ENCODE assay signal across 18 cellular contexts in genomic region chr1:166464333-166464732, GRCh38.
DNase-seq lines count a peak whose midpoint lies in the region; ATAC-seq, FAIRE-seq and TF ChIP-seq lines count a peak whose summit lies in the region.
"Had no signal": no experiment of that assay in that cellular context is flagged by ENCODE, and none has a peak within 500 bp of the region (broad histone marks: within the 10 kb centered on the region; RNA-seq: fewer than 3 reads in every experiment).

No MANE protein-coding gene starts in this region.

- no peaks in the 10 kb centered on the region for H3F3A ChIP-seq in neural progenitor cell (ENCODE audit: low read depth)

- DNase-seq in GM19239 (ENCODE audit: insufficient read length, low spot score) (no peak), GM12878 (ENCODE audit: low read depth, low spot score) (no peak), neural progenitor cell (ENCODE audit: low spot score) (no peak), superior temporal gyrus (ENCODE audit: extremely low spot score) (no peak), GF-D8 (lab: John Stamatoyannopoulos, UW) (no peak)
- DNase-seq: 8988T; ACHN; BE2C; C1 segment of cervical spinal cord; CD4-positive, alpha-beta memory T cell; CD4-positive, CD25-positive, alpha-beta regulatory T cell; CD8-positive, alpha-beta memory T cell; COR-L47; DMS79 treated with DMSO at 0.1 percent for 48 hours had no signal

- no peak for TF ChIP-seq EP300 in GM12878 (IDR thresholded peaks at IDR 0.05; ENCODE audit: borderline replicate concordance in 1 of 2, control insufficient read depth in 1 of 2, low read depth in 2 of 2, low read length in 2 of 2)

- ATAC-seq in GM12878: no peak
- no peak for ATAC-seq in activated CD4-positive, CD25-positive, alpha-beta regulatory T cell treated with anti-CD3 and anti-CD28 coated beads, Interleukin-2, amount 50 U/mL, for 24 hours

- SMC1A ChIA-PET in GM12878 (lab: Charles Lee; ENCODE audit: uncharacterized antibody, unreplicated experiment): no interaction called here

- H4K20me1 ChIP-seq in GM12878 (ENCODE audit: control insufficient read depth, insufficient read depth): no peaks in the 10 kb centered on the region
- no peaks in the 10 kb centered on the region for H4K20me1 ChIP-seq in neural progenitor cell (ENCODE audit: low read depth)
- H4K20me1 ChIP-seq: BLaER1 had no signal

- CTCF ChIA-PET in GM12878 (lab: Yijun Ruan, JAX): interaction anchor here (2.6 kb wide), 1 partner anchor 15 kb away, joined by 7 read pairs; no protein-coding TSS in a partner anchor

- BruUV-seq in GM12878 (replicated peaks; lab: Mats Ljungman, UMichigan): no TSS peak

- H3K9me3 Mint-ChIP-seq in neural progenitor cell: peaks cover 4% of the 10 kb centered on the region

- in situ Hi-C loops in GM12878 (cut with MboI): no loop called here

- intact Hi-C loops in GM12878 (cut with micrococcal nuclease; ENCODE audit: unreplicated experiment): no loop called here

- H3K9me3 ChIP-seq in GM12878 (replicated peaks; ENCODE audit: control insufficient read depth, insufficient read depth, low read length) (no peaks in the 10 kb centered on the region), neural progenitor cell (ENCODE audit: low read depth) (peaks cover 9% of the 10 kb centered on the region)
- H3K9me3 ChIP-seq: BE2C had no signal

- WGBS in GM12878 (ENCODE audit: insufficient coverage, insufficient replicate concordance, low lambda C conversion rate, missing lambda C conversion rate): 100% methylated on average over 1 of the region's 1 CpG

- no peaks in the 10 kb centered on the region for H3K36me3 Mint-ChIP-seq in neural progenitor cell
- H3K36me3 Mint-ChIP-seq: CD14-positive monocyte; CD4-positive, alpha-beta memory T cell; CD4-positive, CD25-positive, alpha-beta regulatory T cell had no signal

- H3K27ac Mint-ChIP-seq in neural progenitor cell: no peak overlapping the region
- H3K27ac Mint-ChIP-seq: CD14-positive monocyte; CD4-positive, alpha-beta memory T cell; CD4-positive, CD25-positive, alpha-beta regulatory T cell; CD8-positive, alpha-beta memory T cell had no signal

- H3K36me3 ChIP-seq in GM12878 (ENCODE audit: control insufficient read depth in 2 of 2, insufficient read depth in 2 of 2, low read length in 1 of 2) (no peaks in the 10 kb centered on the region), neural progenitor cell (no peaks in the 10 kb centered on the region)
- H3K36me3 ChIP-seq: BE2C, BLaER1 had no signal

- no peak for TF ChIP-seq RAD21 in GM12878 (IDR thresholded peaks at IDR 0.05; ENCODE audit: insufficient read depth, low read depth, low read length)

- RAD21 ChIA-PET in GM12878 (lab: Charles Lee; ENCODE audit: unreplicated experiment): no interaction called here

- no peak for TF ChIP-seq POLR2A in GM12878 (IDR thresholded peaks at IDR 0.05; ENCODE audit: low read depth, low read length)

- H3K27ac ChIP-seq in GM12878 (ENCODE audit: control insufficient read depth, insufficient read depth) (no peak overlapping the region), neural progenitor cell (no peak overlapping the region)
- H3K27ac ChIP-seq: BLaER1 had no signal

- H3K9ac ChIP-seq in GM12878 (ENCODE audit: control insufficient read depth, insufficient read depth, low read length) (no peak overlapping the region), neural progenitor cell (no peak overlapping the region)
- H3K9ac ChIP-seq: BLaER1 had no signal

- H3K4me1 Mint-ChIP-seq in neural progenitor cell: no peaks in the 10 kb centered on the region
- H3K4me1 Mint-ChIP-seq: CD14-positive monocyte; CD4-positive, alpha-beta memory T cell; CD4-positive, CD25-positive, alpha-beta regulatory T cell; CD8-positive, alpha-beta memory T cell had no signal

- H3K4me1 ChIP-seq in GM12878 (ENCODE audit: control insufficient read depth, insufficient read depth, low read length) (no peaks in the 10 kb centered on the region), neural progenitor cell (no peaks in the 10 kb centered on the region)
- H3K4me1 ChIP-seq: BE2C, BLaER1 had no signal

- TF ChIP-seq CTCF in GM12878 (IDR thresholded peaks at IDR 0.05 in 2 of 3, conservative IDR thresholded peaks at IDR 0.05 in 1 of 3; ENCODE audit: control insufficient read depth in 2 of 3, extremely low read depth in 1 of 3, insufficient read depth in 1 of 3, low read depth in 3 of 3, low read length in 3 of 3): no peak
- TF ChIP-seq CTCF in neural progenitor cell (IDR thresholded peaks at IDR 0.05): no peak

- H2AFZ ChIP-seq in GM12878 (ENCODE audit: control insufficient read depth, low read depth, low read length) (no peak overlapping the region), neural progenitor cell (replicated peaks) (no peak overlapping the region)

- peaks cover 2% of the 10 kb centered on the region for H3K27me3 Mint-ChIP-seq in neural progenitor cell (ENCODE audit: insufficient read depth, low read depth)

- H3K4me3 Mint-ChIP-seq in neural progenitor cell: peak overlapping the region; percentile 11
- H3K4me3 Mint-ChIP-seq: CD14-positive monocyte; CD4-positive, alpha-beta memory T cell; CD4-positive, CD25-positive, alpha-beta regulatory T cell; CD8-positive, alpha-beta memory T cell had no signal

- POLR2A ChIA-PET in GM12878 (lab: Charles Lee): no interaction called here

- no peaks in the 10 kb centered on the region for H3K27me3 ChIP-seq in GM12878 (replicated peaks in 1 of 2; ENCODE audit: control insufficient read depth in 2 of 2, insufficient read depth in 2 of 2, low read length in 1 of 2)
- H3K27me3 ChIP-seq in neural progenitor cell: no peaks in the 10 kb centered on the region
- H3K27me3 ChIP-seq: BE2C, BLaER1 had no signal

- FAIRE-seq in GM19239 (lab: Jason Lieb, UNC) (peak; percentile 14), GM12878 (lab: Jason Lieb, UNC) (peak; percentile 47)
- FAIRE-seq: GM12891 had no signal

- H3K4me2 ChIP-seq in GM12878 (ENCODE audit: control insufficient read depth, insufficient read depth): no peak overlapping the region
- no peak overlapping the region for H3K4me2 ChIP-seq in neural progenitor cell
- H3K4me2 ChIP-seq: BLaER1 had no signal

- H3K79me2 ChIP-seq in GM12878 (ENCODE audit: control insufficient read depth, insufficient read depth, low read length) (no peaks in the 10 kb centered on the region), neural progenitor cell (ENCODE audit: low read depth) (no peaks in the 10 kb centered on the region)

- H3K4me3 ChIP-seq in GM12878 (no peak overlapping the region), neural progenitor cell (no peak overlapping the region)
- H3K4me3 ChIP-seq: BLaER1 had no signal

TF ChIP-seq in GM12878, 131 proteins besides CTCF, POLR2A, EP300 and RAD21 (continues in another document):
- TF ChIP-seq TAF1 (IDR thresholded peaks at IDR 0.05; ENCODE audit: borderline replicate concordance, low read depth, low read length): no peak
- TF ChIP-seq, protein P1, sequence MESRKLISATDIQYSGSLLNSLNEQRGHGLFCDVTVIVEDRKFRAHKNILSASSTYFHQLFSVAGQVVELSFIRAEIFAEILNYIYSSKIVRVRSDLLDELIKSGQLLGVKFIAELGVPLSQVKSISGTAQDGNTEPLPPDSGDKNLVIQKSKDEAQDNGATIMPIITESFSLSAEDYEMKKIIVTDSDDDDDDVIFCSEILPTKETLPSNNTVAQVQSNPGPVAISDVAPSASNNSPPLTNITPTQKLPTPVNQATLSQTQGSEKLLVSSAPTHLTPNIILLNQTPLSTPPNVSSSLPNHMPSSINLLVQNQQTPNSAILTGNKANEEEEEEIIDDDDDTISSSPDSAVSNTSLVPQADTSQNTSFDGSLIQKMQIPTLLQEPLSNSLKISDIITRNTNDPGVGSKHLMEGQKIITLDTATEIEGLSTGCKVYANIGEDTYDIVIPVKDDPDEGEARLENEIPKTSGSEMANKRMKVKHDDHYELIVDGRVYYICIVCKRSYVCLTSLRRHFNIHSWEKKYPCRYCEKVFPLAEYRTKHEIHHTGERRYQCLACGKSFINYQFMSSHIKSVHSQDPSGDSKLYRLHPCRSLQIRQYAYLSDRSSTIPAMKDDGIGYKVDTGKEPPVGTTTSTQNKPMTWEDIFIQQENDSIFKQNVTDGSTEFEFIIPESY (IDR thresholded peaks at IDR 0.05): no peak
- TF ChIP-seq E2F8 (IDR thresholded peaks at IDR 0.05; ENCODE audit: low read depth, partially characterized antibody): no peak
- no peak for TF ChIP-seq ZNF384 (IDR thresholded peaks at IDR 0.05; ENCODE audit: borderline replicate concordance, low read depth, low read length)
- TF ChIP-seq BMI1 (IDR thresholded peaks at IDR 0.05; ENCODE audit: borderline replicate concordance): no peak
